ENCODE assay signal across 1 cellular context in genomic region chr2:168457177-168457905, GRCh38.
TF ChIP-seq lines count a peak whose summit lies in the region.

No MANE protein-coding gene starts in this region.

TF ChIP-seq in IMR-90, 13 proteins besides CTCF, POLR2A, EP300 and RAD21 (continued from another document):
- TF ChIP-seq USF2 (IDR thresholded peaks at IDR 0.05; ENCODE audit: low read depth, low read length) (no peak), RFX5 (IDR thresholded peaks at IDR 0.05; ENCODE audit: low read depth, low read length) (no peak), ELK1 (IDR thresholded peaks at IDR 0.05; ENCODE audit: borderline replicate concordance, low read depth, low read length) (no peak), MAFK (IDR thresholded peaks at IDR 0.05; ENCODE audit: low read depth, low read length) (no peak)
